In genomic region chr2:33122726-33123125, GRCh38 we compare ENCODE assay signal across 1 cellular context.
TF ChIP-seq lines count a peak whose summit lies in the region.

No MANE protein-coding gene starts in this region.

TF ChIP-seq in IMR-90, 13 proteins besides CTCF, POLR2A, EP300 and RAD21 (continued from another document):
- TF ChIP-seq CEBPB (IDR thresholded peaks at IDR 0.05; ENCODE audit: low read depth, low read length) = no peak
- no peak for TF ChIP-seq MAFK (IDR thresholded peaks at IDR 0.05; ENCODE audit: low read depth, low read length)
- TF ChIP-seq CHD1 (IDR thresholded peaks at IDR 0.05; ENCODE audit: low read depth, low read length) = no peak
- no peak for TF ChIP-seq MAZ (IDR thresholded peaks at IDR 0.05; ENCODE audit: borderline replicate concordance, low read depth, low read length)
- TF ChIP-seq FOS (IDR thresholded peaks at IDR 0.05; ENCODE audit: low read depth, low read length) = no peak
- TF ChIP-seq SMC3 (IDR thresholded peaks at IDR 0.05; ENCODE audit: low read depth, low read length) = no peak
- no peak for TF ChIP-seq RFX5 (IDR thresholded peaks at IDR 0.05; ENCODE audit: low read depth, low read length)
- no peak for TF ChIP-seq BHLHE40 (IDR thresholded peaks at IDR 0.05; ENCODE audit: low read depth, low read length)
- TF ChIP-seq, protein P1, sequence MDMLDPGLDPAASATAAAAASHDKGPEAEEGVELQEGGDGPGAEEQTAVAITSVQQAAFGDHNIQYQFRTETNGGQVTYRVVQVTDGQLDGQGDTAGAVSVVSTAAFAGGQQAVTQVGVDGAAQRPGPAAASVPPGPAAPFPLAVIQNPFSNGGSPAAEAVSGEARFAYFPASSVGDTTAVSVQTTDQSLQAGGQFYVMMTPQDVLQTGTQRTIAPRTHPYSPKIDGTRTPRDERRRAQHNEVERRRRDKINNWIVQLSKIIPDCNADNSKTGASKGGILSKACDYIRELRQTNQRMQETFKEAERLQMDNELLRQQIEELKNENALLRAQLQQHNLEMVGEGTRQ (IDR thresholded peaks at IDR 0.05; ENCODE audit: low read depth, low read length) = no peak
- no peak for TF ChIP-seq MXI1 (IDR thresholded peaks at IDR 0.05; ENCODE audit: borderline replicate concordance, low read depth, low read length)
- no peak for TF ChIP-seq NFE2L2 (IDR thresholded peaks at IDR 0.05; ENCODE audit: low read depth, low read length)
